In the genomic region with DNA sequence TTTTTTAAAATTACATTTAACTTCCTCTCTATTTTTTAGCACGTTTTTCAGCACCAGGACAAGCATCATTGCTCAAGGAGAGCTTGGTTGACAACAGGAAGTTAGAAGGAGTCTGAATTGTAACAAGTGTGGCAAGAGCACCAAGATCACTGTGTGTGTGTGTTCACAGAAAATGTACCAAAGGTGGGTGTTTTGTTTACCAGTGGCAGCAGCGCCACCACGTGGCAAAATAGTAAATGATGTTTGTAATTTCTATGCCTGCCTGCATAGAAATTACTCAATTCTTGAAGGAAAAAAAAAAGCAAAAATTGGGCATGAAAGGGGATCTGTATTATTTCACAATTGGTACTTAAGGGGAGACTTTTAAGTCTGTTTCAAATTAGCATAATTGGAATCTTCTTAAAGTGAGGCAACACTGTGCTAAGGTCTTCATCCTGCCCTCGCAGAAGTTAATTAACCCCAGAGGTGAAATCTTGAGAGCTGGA, we compare ENCODE assay signal across 9 cellular contexts. TPM values are rescaled to one million over a fixed set of nuclear protein-coding genes. Genes with fewer than 3 reads are reported as not detected.
DNase-seq lines count a peak whose midpoint lies in the region; ATAC-seq and TF ChIP-seq lines count a peak whose summit lies in the region.
"Had no signal": no experiment of that assay in that cellular context is flagged by ENCODE, and none has a peak within 500 bp of the region (broad histone marks: within the 10 kb centered on the region; RNA-seq: fewer than 3 reads in every experiment).

No MANE protein-coding gene starts in this region.

- peak overlapping the region; percentile 48; the same call in 1 of the 2 replicates for H2AFZ ChIP-seq in Loucy (ENCODE audit: low read length)

- H3K9me2 ChIP-seq in Loucy (replicated peaks; ENCODE audit: low read depth, low read length): no peaks in the 10 kb centered on the region

- H3K36me3 ChIP-seq in Loucy (ENCODE audit: insufficient read depth, low read length) (no peaks in the 10 kb centered on the region), psoas muscle (ENCODE audit: insufficient read depth in 1 of 2, low read depth in 1 of 2) (no peaks in the 10 kb centered on the region)

- H3K79me2 ChIP-seq in Loucy (ENCODE audit: insufficient read depth, low read length): no peaks in the 10 kb centered on the region

- H3K9ac ChIP-seq in Loucy (ENCODE audit: low read depth, low read length, poor library complexity, severe bottlenecking): no peak overlapping the region

- ATAC-seq in GM21717 (IDR thresholded peaks at IDR 0.05; ENCODE audit: unreplicated experiment) (peak; percentile 52), psoas muscle (peak in 3 of 4 donors; percentile 44 to 85 (median 64)), HG03039 (IDR thresholded peaks at IDR 0.05; ENCODE audit: unreplicated experiment) (no peak)

- H4K20me1 ChIP-seq in Loucy (ENCODE audit: insufficient read depth, low read length, poor library complexity, severe bottlenecking): no peaks in the 10 kb centered on the region

- intact Hi-C loops in psoas muscle (cut with DNase I): loop anchor here (2.0 to 5.0 kb wide), 4 partner anchors 62 to 397 kb away; partner anchors contain the start of gene PLS1 (in 1 of the 2)

- TF ChIP-seq CTCF in Loucy (conservative IDR thresholded peaks at IDR 0.05; ENCODE audit: low read length): peak; percentile 85
- TF ChIP-seq CTCF in psoas muscle (IDR thresholded peaks at IDR 0.05): peak; percentile 71

- no peak overlapping the region for H3K4me2 ChIP-seq in Loucy (ENCODE audit: low read depth, low read length, poor library complexity, severe bottlenecking)

- H3F3A ChIP-seq in Loucy (ENCODE audit: low read depth): no peaks in the 10 kb centered on the region; the same call in 1 of the 2 replicates

- H3K4me1 ChIP-seq in Loucy (ENCODE audit: insufficient read depth, low read length, poor library complexity, severe bottlenecking) (no peaks in the 10 kb centered on the region), psoas muscle (no peaks in the 10 kb centered on the region)

- 13 to 22% (median 18%) methylated on average over 4 of the region's 4 CpGs for WGBS in psoas muscle, 3 donors

- H3K27me3 ChIP-seq in Loucy (ENCODE audit: insufficient read depth, low read length, poor library complexity, severe bottlenecking): no peaks in the 10 kb centered on the region
- no peaks in the 10 kb centered on the region for H3K27me3 ChIP-seq in psoas muscle (ENCODE audit: insufficient read depth in 3 of 3, low read length in 2 of 3)

- DNase-seq in Caki2 (ENCODE audit: low read depth) (peak; percentile 51), SHP77 (lab: John Stamatoyannopoulos, UW) (peak; percentile 58 to 69), globus pallidus (ENCODE audit: low spot score) (peak; percentile 53), psoas muscle (peak; percentile 65 to 71)
- DNase-seq in activated effector memory CD4-positive, alpha-beta T cell treated with Interleukin-2 at 50 U/mL for 16 hours: peak; percentile 36

- no peak overlapping the region for H3K27ac ChIP-seq in psoas muscle

- H3K4me3 ChIP-seq in Loucy (ENCODE audit: low read length, poor library complexity, severe bottlenecking): no peak overlapping the region
- H3K4me3 ChIP-seq in psoas muscle: no peak overlapping the region

- H3K9me3 ChIP-seq in Loucy (ENCODE audit: insufficient read depth, low read depth, low read length) (no peaks in the 10 kb centered on the region), psoas muscle (no peaks in the 10 kb centered on the region)

- in situ Hi-C loops in Caki2 (cut with HindIII; ENCODE audit: low pct_unique_long_range_greater_than_20kb, low sequenced_read_pairs): no loop called here

RNA-seq across cellular contexts. Expression of gene U2SURP, which starts 7.4 kb away (rescaled TPM):
- 34.3 and 36.3 TPM in 2 replicates for total RNA-seq in Caki2 (2014; rRNA removed; shearing (Covaris generic); ENCODE audit: low replicate concordance)
- total RNA-seq in psoas muscle: 10 to 100 TPM; 39.8 to 69.3 (median 53.3) TPM
- 10 to 100 TPM; 20.5 to 32.3 (median 25.7) TPM for polyA plus RNA-seq in psoas muscle

RNA-seq across cellular contexts. Expression of gene PAQR9, which starts 30.5 kb away (rescaled TPM):
- 0.03 TPM in 1 of 2 replicates, not detected in the other for total RNA-seq in Caki2 (2014; rRNA removed; shearing (Covaris generic); ENCODE audit: low replicate concordance)
- 1 to 10 TPM in 3 of 4 donors, under 1 TPM in 1; 0.53 to 2.6 (median 2.3) TPM for total RNA-seq in psoas muscle
- polyA plus RNA-seq in psoas muscle: 1 to 10 TPM in 2 of 3 donors, under 1 TPM in 1; 1.00 to 5.8 (median 1.4) TPM
- total RNA-seq: T-helper 1 cell treated with Interleukin-12 subunit alpha and Interleukin-12 subunit beta and Interleukin-4 antibody, amounts not matched to agents 30 ng/mL and 1 ng/mL, for 36 hours had no signal
